ENCODE assay signal across 8 cellular contexts in genomic region chr3:15268033-15268631, GRCh38.
DNase-seq lines count a peak whose midpoint lies in the region; ATAC-seq and TF ChIP-seq lines count a peak whose summit lies in the region.

No MANE protein-coding gene starts in this region.

- H2AFZ ChIP-seq in parathyroid adenoma = no peak overlapping the region

- CTCF ChIA-PET in activated naive CD4-positive, alpha-beta T cell treated with anti-CD3 and anti-CD28 coated beads for 36 hours (lab: Charles Lee) = interaction anchor here (0.6 to 9.2 kb wide), 65 partner anchors 8 to 290 kb away, joined by 3 to 169 read pairs (median 6); partner anchors contain the start of genes CAPN7 and SH3BP5

- no peaks in the 10 kb centered on the region for H3K27me3 Mint-ChIP-seq in activated naive CD4-positive, alpha-beta T cell treated with anti-CD3 and anti-CD28 coated beads for 36 hours (ENCODE audit: low read depth)

- intact Hi-C loops in activated naive CD4-positive, alpha-beta T cell treated with anti-CD3 and anti-CD28 coated beads for 36 hours (cut with micrococcal nuclease) = loop anchor here (1.0 to 5.0 kb wide), 8 partner anchors 62 to 529 kb away; partner anchors contain the start of genes ANKRD28, BTD, CAPN7 and HACL1

- no peak overlapping the region for H3K27ac Mint-ChIP-seq in activated naive CD4-positive, alpha-beta T cell treated with anti-CD3 and anti-CD28 coated beads for 36 hours

- H3K4me1 ChIP-seq in BLaER1 treated with 17β-estradiol and CSF1 and Interleukin-3, amounts not matched to agents 10 nM and 100 nM = peaks cover 28 to 85% (median 69%) of the 10 kb centered on the region in 10 experiments
- peaks cover 15% of the 10 kb centered on the region for H3K4me1 ChIP-seq in parathyroid adenoma
- peaks cover 25% of the 10 kb centered on the region for H3K4me1 ChIP-seq in thymus (ENCODE audit: control insufficient read depth, insufficient read depth, low read length)

- 44% methylated on average over 15 of the region's 15 CpGs for WGBS in thymus

- peaks cover 0 to 12% (median 0%) of the 10 kb centered on the region in 11 experiments; a peak in 6 of 22 replicates for H4K20me1 ChIP-seq in BLaER1 treated with 17β-estradiol and CSF1 and Interleukin-3, amounts not matched to agents 10 nM and 100 nM

- peaks cover 0 to 3% (median 0%) of the 10 kb centered on the region in 11 experiments; a peak in 1 of 22 replicates for H3K9me3 ChIP-seq in BLaER1 treated with 17β-estradiol and CSF1 and Interleukin-3, amounts not matched to agents 10 nM and 100 nM (replicated peaks in 1 of 11)
- H3K9me3 ChIP-seq in parathyroid adenoma (ENCODE audit: control insufficient read depth, low read length) (no peaks in the 10 kb centered on the region), thymus (ENCODE audit: control insufficient read depth) (no peaks in the 10 kb centered on the region)

- H3K4me3 ChIP-seq in BLaER1 treated with 17β-estradiol and CSF1 and Interleukin-3, amounts not matched to agents 10 nM and 100 nM = no peak overlapping the region
- H3K4me3 ChIP-seq in parathyroid adenoma (ENCODE audit: low read depth, low read length) = no peak overlapping the region
- H3K4me3 ChIP-seq in thymus (ENCODE audit: low read length) = no peak overlapping the region

- peaks cover 61% of the 10 kb centered on the region for H3K4me1 Mint-ChIP-seq in activated naive CD4-positive, alpha-beta T cell treated with anti-CD3 and anti-CD28 coated beads for 36 hours (ENCODE audit: low read depth)

- peaks cover 46% of the 10 kb centered on the region for H3K79me2 ChIP-seq in parathyroid adenoma

- peak; percentile 99 for TF ChIP-seq CTCF in parathyroid adenoma (IDR thresholded peaks at IDR 0.05)

- H3K4me3 Mint-ChIP-seq in activated naive CD4-positive, alpha-beta T cell treated with anti-CD3 and anti-CD28 coated beads for 36 hours = no peak overlapping the region

- ATAC-seq in GM21381 (IDR thresholded peaks at IDR 0.05; ENCODE audit: unreplicated experiment) = peak; percentile 41

- H3K9me3 Mint-ChIP-seq in activated naive CD4-positive, alpha-beta T cell treated with anti-CD3 and anti-CD28 coated beads for 36 hours = no peaks in the 10 kb centered on the region

- DNase-seq in NAMALWA (ENCODE audit: low spot score) (peak; percentile 88), SKM-1 (lab: John Stamatoyannopoulos, UW; ENCODE audit: unreplicated experiment) (peak; percentile 63), glomerular endothelial cell (ENCODE audit: extremely low read depth, low read depth, low spot score) (peak; percentile 71)
- DNase-seq in activated naive CD4-positive, alpha-beta T cell treated with anti-CD3 and anti-CD28 coated beads for 36 hours = peak; percentile 93

- H3K27me3 ChIP-seq in BLaER1 treated with 17β-estradiol and CSF1 and Interleukin-3, amounts not matched to agents 10 nM and 100 nM = peaks cover 0 to 44% (median 30%) of the 10 kb centered on the region in 11 experiments; a peak in 16 of 22 replicates
- H3K27me3 ChIP-seq in parathyroid adenoma (ENCODE audit: control insufficient read depth, insufficient read depth, low read length) = no peaks in the 10 kb centered on the region
- no peaks in the 10 kb centered on the region for H3K27me3 ChIP-seq in thymus (ENCODE audit: control insufficient read depth, insufficient read depth)

- H3K36me3 Mint-ChIP-seq in activated naive CD4-positive, alpha-beta T cell treated with anti-CD3 and anti-CD28 coated beads for 36 hours (ENCODE audit: low read depth) = no peaks in the 10 kb centered on the region

- H3K27ac ChIP-seq in BLaER1 treated with 17β-estradiol and CSF1 and Interleukin-3, amounts not matched to agents 10 nM and 100 nM = peak overlapping the region in 3 of 11 experiments; percentile 48 to 75 (median 60); a peak in 5 of 22 replicates
- H3K27ac ChIP-seq in parathyroid adenoma (peak overlapping the region; percentile 6), thymus (ENCODE audit: low read depth) (peak overlapping the region; percentile 56)

- H3K36me3 ChIP-seq in BLaER1 treated with 17β-estradiol and CSF1 and Interleukin-3, amounts not matched to agents 10 nM and 100 nM = peaks cover 0 to 34% (median 0%) of the 10 kb centered on the region in 11 experiments; a peak in 7 of 22 replicates
- H3K36me3 ChIP-seq in parathyroid adenoma (ENCODE audit: control insufficient read depth, insufficient read depth, low read length) (no peaks in the 10 kb centered on the region), thymus (ENCODE audit: control insufficient read depth, insufficient read depth) (no peaks in the 10 kb centered on the region)

- 0 out of 22 replicates have a peak overlapping the region, but pooled peaks of 2 of the 11 experiments have one; percentile 9 to 24 for H3K9ac ChIP-seq in BLaER1 treated with 17β-estradiol and CSF1 and Interleukin-3, amounts not matched to agents 10 nM and 100 nM
- H3K9ac ChIP-seq in parathyroid adenoma = peak overlapping the region; percentile 19

- H3K4me2 ChIP-seq in BLaER1 treated with 17β-estradiol and CSF1 and Interleukin-3, amounts not matched to agents 10 nM and 100 nM = peak overlapping the region in 6 of 11 experiments; percentile 81 to 95 (median 91); a peak in 12 of 22 replicates
- H3K4me2 ChIP-seq in parathyroid adenoma (ENCODE audit: low read length) = no peak overlapping the region
